Comparison of ENCODE assay signal across 18 cellular contexts in the genomic region with DNA sequence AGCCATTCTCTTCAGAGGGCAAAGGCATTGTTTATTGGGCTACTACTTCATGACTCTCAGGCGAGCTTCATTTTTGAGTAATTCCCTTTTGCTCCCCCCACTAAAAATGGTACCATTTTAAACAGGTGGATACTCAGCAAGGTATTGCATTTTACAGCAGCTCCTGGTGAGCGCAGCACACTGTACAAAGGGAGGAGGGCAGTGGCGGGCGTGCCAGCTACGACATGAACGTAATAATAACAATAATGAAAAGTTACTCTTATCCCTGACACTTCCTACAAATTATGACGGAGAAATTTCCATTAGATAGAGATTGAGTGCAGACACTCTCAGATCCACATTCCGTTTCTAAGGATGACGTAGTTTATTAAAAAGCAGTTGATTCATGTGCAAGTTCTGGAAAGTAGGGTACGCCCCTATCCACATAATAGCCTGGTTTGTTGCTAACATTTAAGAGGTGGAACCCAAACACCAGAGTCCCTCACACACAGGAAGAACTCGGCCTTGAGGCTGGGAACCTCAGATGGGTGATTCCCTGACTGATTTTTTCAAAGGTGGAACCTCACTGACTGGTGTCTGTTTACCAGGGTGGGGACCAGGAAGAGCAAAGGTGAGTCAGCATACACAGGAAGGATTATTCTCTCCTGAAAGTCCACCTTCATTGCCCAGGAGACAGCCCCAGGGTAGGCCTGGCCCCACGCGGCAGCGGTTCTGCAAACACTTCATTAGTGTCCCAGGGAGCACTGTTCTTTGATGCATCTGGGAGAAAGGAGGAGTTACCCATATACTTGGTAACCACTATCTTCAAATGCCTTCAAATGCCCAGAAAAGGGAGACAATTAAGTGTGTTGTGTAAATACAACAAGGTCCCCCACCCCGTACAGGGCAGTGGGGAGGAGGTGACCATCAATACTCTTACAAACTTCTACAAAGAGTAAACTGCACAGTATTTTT.
DNase-seq lines count a peak whose midpoint lies in the region; ATAC-seq, FAIRE-seq and TF ChIP-seq lines count a peak whose summit lies in the region.
"Had no signal": no experiment of that assay in that cellular context is flagged by ENCODE, and none has a peak within 500 bp of the region (broad histone marks: within the 10 kb centered on the region; RNA-seq: fewer than 3 reads in every experiment).

No MANE protein-coding gene starts in this region.

- peak overlapping the region; percentile 98 for H3K27ac ChIP-seq in PC-9
- peak overlapping the region; percentile 62 to 88 for H3K27ac ChIP-seq in small intestine (ENCODE audit: low read depth in 1 of 2, low read length in 1 of 2)
- H3K27ac ChIP-seq: adrenal gland, ovary had no signal

- H3K4me2 ChIP-seq in PC-9, result peak overlapping the region; percentile 65

- no peaks in the 10 kb centered on the region for H3K36me3 Mint-ChIP-seq in activated T-helper 17 cell treated with anti-CD3 and anti-CD28 coated beads, Interleukin-2, amount 50 U/mL, for 72 hours (ENCODE audit: low read depth)

- H3K4me3 ChIP-seq in PC-9, result peak overlapping the region; percentile 22; the same call in 1 of the 2 replicates
- H3K4me3 ChIP-seq in small intestine (ENCODE audit: low read depth in 1 of 2, low read length in 2 of 2), result no peak overlapping the region
- H3K4me3 ChIP-seq: adrenal gland, ovary had no signal

- no peak for FAIRE-seq in small intestine (lab: Jason Lieb, UNC)
- FAIRE-seq: H1 had no signal

- POLR2A ChIA-PET in PC-9 (lab: Charles Lee; ENCODE audit: unreplicated experiment), result interaction anchor here (0.5 to 0.6 kb wide), 2 partner anchors 8 to 79 kb away, joined by 4 to 6 read pairs; no protein-coding TSS in a partner anchor

- H3K9me3 ChIP-seq in PC-9 (ENCODE audit: insufficient read depth, low read depth) (no peaks in the 10 kb centered on the region; the same call in 1 of the 2 replicates), small intestine (ENCODE audit: control insufficient read depth, low read depth) (no peaks in the 10 kb centered on the region)
- H3K9me3 ChIP-seq: adrenal gland, ovary had no signal

- H2AFZ ChIP-seq in PC-9, result no peak overlapping the region

- peaks cover 90% of the 10 kb centered on the region for H3K79me2 ChIP-seq in PC-9 (ENCODE audit: low read depth)

- peaks cover 58% of the 10 kb centered on the region for H3F3A ChIP-seq in PC-9 (ENCODE audit: insufficient read depth, low read depth)

- H3K9me3 Mint-ChIP-seq in activated T-helper 17 cell treated with anti-CD3 and anti-CD28 coated beads, Interleukin-2, amount 50 U/mL, for 72 hours, result no peaks in the 10 kb centered on the region
- H3K9me3 Mint-ChIP-seq: activated T-helper 2 cell treated with anti-CD3 and anti-CD28 coated beads, Interferon-gamma antibody, Interleukin-2, Interleukin-4, amounts not matched to agents 10 μg/mL and 5 μg/mL and 100 μg/mL, durations not matched to agents 14 hours and 24 hours and 36 hours had no signal

- intact Hi-C loops in PC-9 (cut with micrococcal nuclease; ENCODE audit: unreplicated experiment), result loop anchor here (1.0 to 5.0 kb wide), 5 partner anchors 20 to 1096 kb away; partner anchors contain the start of gene MYO1E
- intact Hi-C loops in posterior vena cava (cut with DNase I), result loop anchor here in 1 of 2 donors (10.0 kb wide), 1 partner anchor 398 kb away; no protein-coding TSS in a partner anchor

- no peaks in the 10 kb centered on the region for H3K27me3 ChIP-seq in PC-9 (ENCODE audit: insufficient read depth, low read depth)
- no peaks in the 10 kb centered on the region for H3K27me3 ChIP-seq in small intestine (ENCODE audit: control insufficient read depth in 2 of 2, insufficient read depth in 2 of 2, low read length in 2 of 2)
- H3K27me3 ChIP-seq: adrenal gland, ovary had no signal

- peaks cover 3% of the 10 kb centered on the region for H3K27me3 Mint-ChIP-seq in activated T-helper 17 cell treated with anti-CD3 and anti-CD28 coated beads, Interleukin-2, amount 50 U/mL, for 72 hours
- H3K27me3 Mint-ChIP-seq: B cell had no signal

- H4K20me1 ChIP-seq in PC-9 (ENCODE audit: insufficient read depth), result no peaks in the 10 kb centered on the region

- peaks cover 85% of the 10 kb centered on the region for H3K4me1 ChIP-seq in PC-9 (replicated peaks; ENCODE audit: insufficient read depth)
- H3K4me1 ChIP-seq in small intestine (ENCODE audit: control insufficient read depth in 2 of 2, insufficient read depth in 1 of 2, low read depth in 1 of 2, low read length in 1 of 2), result peaks cover 7 to 35% of the 10 kb centered on the region in 2 donors
- H3K4me1 ChIP-seq: adrenal gland had no signal

- no TSS peak for BruUV-seq in PC-9 (replicated peaks; lab: Mats Ljungman, UMichigan)

- TF ChIP-seq CTCF in PC-9 (conservative IDR thresholded peaks at IDR 0.05), result no peak

- no peaks in the 10 kb centered on the region for H3K4me1 Mint-ChIP-seq in activated T-helper 17 cell treated with anti-CD3 and anti-CD28 coated beads, Interleukin-2, amount 50 U/mL, for 72 hours

- WGBS in small intestine, 3 donors, result 42 to 65% (median 55%) methylated on average over 15 of the region's 15 CpGs

- no peak overlapping the region for H3K4me3 Mint-ChIP-seq in activated T-helper 17 cell treated with anti-CD3 and anti-CD28 coated beads, Interleukin-2, amount 50 U/mL, for 72 hours
- H3K4me3 Mint-ChIP-seq: B cell had no signal

- no peak overlapping the region for H3K27ac Mint-ChIP-seq in activated T-helper 17 cell treated with anti-CD3 and anti-CD28 coated beads, Interleukin-2, amount 50 U/mL, for 72 hours
- H3K27ac Mint-ChIP-seq: activated T-helper 2 cell treated with anti-CD3 and anti-CD28 coated beads, Interferon-gamma antibody, Interleukin-2, Interleukin-4, amounts not matched to agents 10 μg/mL and 5 μg/mL and 100 μg/mL, durations not matched to agents 14 hours and 24 hours and 36 hours; B cell had no signal

- H3K36me3 ChIP-seq in PC-9 (ENCODE audit: low read depth) (peaks cover 3% of the 10 kb centered on the region), small intestine (ENCODE audit: control insufficient read depth in 2 of 2, insufficient read depth in 2 of 2, low read length in 2 of 2) (no peaks in the 10 kb centered on the region)
- H3K36me3 ChIP-seq: adrenal gland, ovary had no signal

- no peaks in the 10 kb centered on the region for H3K9me2 ChIP-seq in PC-9 (ENCODE audit: insufficient read depth)

- CTCF ChIA-PET in PC-9 (lab: Charles Lee), result interaction anchor here (0.6 kb wide), 1 partner anchor 1120 kb away, joined by 3 read pairs; no protein-coding TSS in a partner anchor

- peak; percentile 84 for ATAC-seq in esophagus mucosa
- no peak for ATAC-seq in activated T-helper 17 cell treated with anti-CD3 and anti-CD28 coated beads, Interleukin-2, amount 50 U/mL, for 72 hours (replicated peaks)
- no peak for ATAC-seq in HG03354 (IDR thresholded peaks at IDR 0.05; ENCODE audit: poor library complexity, severe bottlenecking, unreplicated experiment)

- DNase-seq in ELR (ENCODE audit: low read depth) (peak; percentile 30), PC-9 (peak; percentile 82 to 95), small intestine (peak; percentile 92), posterior vena cava (ENCODE audit: low spot score) (no peak)
- DNase-seq: adrenal gland; caudate nucleus; KBM-7; NCI-H1092; NCI-H82; ovary; RPMI8226; stimulated activated CD4-positive, alpha-beta T cell treated with anti-CD3 and anti-CD28 coated beads, Interleukin-2, amount 100 ng/mL, for 48 hours had no signal
